In genomic region chr7:47475880-47476227, GRCh38 we compare ENCODE assay signal across 12 cellular contexts.
A peak's percentile ranks its signal among the peaks of the same experiment; 100 is the strongest.
DNase-seq lines count a peak whose midpoint lies in the region; ATAC-seq, FAIRE-seq and TF ChIP-seq lines count a peak whose summit lies in the region.
"Had no signal": no experiment of that assay in that cellular context is flagged by ENCODE, and none has a peak within 500 bp of the region (broad histone marks: within the 10 kb centered on the region; RNA-seq: fewer than 3 reads in every experiment).

No MANE protein-coding gene starts in this region.

- no peak for TF ChIP-seq POLR2A in adrenal gland (IDR thresholded peaks at IDR 0.05)
- no peak for TF ChIP-seq POLR2A in testis (IDR thresholded peaks at IDR 0.05)

- no peak overlapping the region for H3K4me3 ChIP-seq in adrenal gland
- no peak overlapping the region for H3K4me3 ChIP-seq in testis
- H3K4me3 ChIP-seq: ovary had no signal

- H3K9me3 ChIP-seq in adrenal gland (replicated peaks in 1 of 3) (no peaks in the 10 kb centered on the region), testis (no peaks in the 10 kb centered on the region)
- H3K9me3 ChIP-seq: ovary had no signal

- H3K4me1 ChIP-seq in adrenal gland (replicated peaks in 1 of 2) (peaks cover 48 to 66% of the 10 kb centered on the region in 2 donors), testis (peaks cover 63% of the 10 kb centered on the region)

- FAIRE-seq in RCC 7860 (lab: Jason Lieb, UNC), result no peak
- FAIRE-seq: D721Med had no signal

- H3K27me3 ChIP-seq in adrenal gland (no peaks in the 10 kb centered on the region), testis (no peaks in the 10 kb centered on the region)
- H3K27me3 ChIP-seq: brain microvascular endothelial cell, ovary had no signal

- H3K4me3 Mint-ChIP-seq in mesothelial cell of epicardium, result no peak overlapping the region
- H3K4me3 Mint-ChIP-seq: activated CD4-positive, alpha-beta T cell treated with anti-CD3 and anti-CD28 coated beads for 36 hours had no signal

- H3K9me3 Mint-ChIP-seq in mesothelial cell of epicardium, result no peaks in the 10 kb centered on the region

- WGBS in adrenal gland, 4 donors, result 66 to 77% (median 73%) methylated on average over 6 to 7 of the region's 7 CpGs
- WGBS in testis, 2 donors, result 75 to 92% methylated on average over 7 of the region's 7 CpGs

- H3K36me3 ChIP-seq in adrenal gland (replicated peaks in 1 of 2) (no peaks in the 10 kb centered on the region), testis (ENCODE audit: low read depth, missing control alignments) (no peaks in the 10 kb centered on the region)
- H3K36me3 ChIP-seq: brain microvascular endothelial cell, ovary had no signal

- H3K4me1 Mint-ChIP-seq in mesothelial cell of epicardium, result peaks cover 49% of the 10 kb centered on the region

- intact Hi-C loops in adrenal gland (cut with DNase I) (loop anchor here in 1 of 2 donors (10.0 kb wide), 1 partner anchor 99 kb away; no protein-coding TSS in a partner anchor), testis (cut with DNase I; ENCODE audit: low total_unique reads) (no loop called here)

- H3K27me3 Mint-ChIP-seq in mesothelial cell of epicardium (ENCODE audit: low read depth), result no peaks in the 10 kb centered on the region

- ATAC-seq in GM21515 (IDR thresholded peaks at IDR 0.05; ENCODE audit: unreplicated experiment), result no peak

- H3K27ac ChIP-seq in adrenal gland (peak overlapping the region; percentile 68 to 96 (median 91)), testis (peak overlapping the region; percentile 28 to 59)

- TF ChIP-seq CTCF in adrenal gland (IDR thresholded peaks at IDR 0.05), result no peak
- no peak for TF ChIP-seq CTCF in mesothelial cell of epicardium (IDR thresholded peaks at IDR 0.05; ENCODE audit: unreplicated experiment)
- no peak for TF ChIP-seq CTCF in testis (IDR thresholded peaks at IDR 0.05)

- H3K27ac Mint-ChIP-seq in mesothelial cell of epicardium, result peak overlapping the region; percentile 56
- H3K27ac Mint-ChIP-seq: activated CD4-positive, alpha-beta T cell treated with anti-CD3 and anti-CD28 coated beads for 36 hours had no signal

- peaks cover 2% of the 10 kb centered on the region for H3K36me3 Mint-ChIP-seq in mesothelial cell of epicardium

- peak; percentile 85 for DNase-seq in HT-29 (ENCODE audit: low spot score)
- no peak for DNase-seq in adrenal gland
- DNase-seq in mesothelial cell of epicardium (ENCODE audit: low spot score in 2 of 2, unreplicated experiment in 2 of 2), result no peak
- DNase-seq in testis, result no peak
- no peak for DNase-seq in NCI-H1930 (lab: John Stamatoyannopoulos, UW)
- DNase-seq in RCC 7860 (ENCODE audit: low spot score), result no peak
- DNase-seq: stimulated activated CD4-positive, alpha-beta T cell treated with anti-CD3 and anti-CD28 coated beads, Interleukin-4, amount 100 ng/mL, for 4 hours had no signal
